In genomic region chr13:49607761-49608160, GRCh38 we compare ENCODE assay signal across 14 cellular contexts. TPM values are rescaled to one million over a fixed set of nuclear protein-coding genes. Genes with fewer than 3 reads are reported as not detected.
"Had no signal": no experiment of that assay in that cellular context is flagged by ENCODE, and none has a peak within 500 bp of the region (broad histone marks: within the 10 kb centered on the region; RNA-seq: fewer than 3 reads in every experiment).

No MANE protein-coding gene starts in this region.

- H3K4me3 ChIP-seq: ascending aorta, breast epithelium, right atrium auricular region had no signal

- H3K36me3 ChIP-seq: ascending aorta, breast epithelium, esophagus muscularis mucosa, gastroesophageal sphincter, heart right ventricle, left lung, prostate gland, right atrium auricular region, tibial artery had no signal

- H3K27me3 ChIP-seq: ascending aorta, breast epithelium, esophagus muscularis mucosa, gastroesophageal sphincter, heart right ventricle, left lung, right atrium auricular region, tibial artery had no signal

- H3K9me3 Mint-ChIP-seq: activated naive CD4-positive, alpha-beta T cell treated with anti-CD3 and anti-CD28 coated beads, Interleukin-2, amount 50 U/mL, for 24 hours; mesothelial cell of epicardium; nephron had no signal

- H3K27me3 Mint-ChIP-seq: activated naive CD4-positive, alpha-beta T cell treated with anti-CD3 and anti-CD28 coated beads, Interleukin-2, amount 50 U/mL, for 24 hours had no signal

- H3K36me3 Mint-ChIP-seq: mesothelial cell of epicardium had no signal

- H3K27ac Mint-ChIP-seq: activated naive CD4-positive, alpha-beta T cell treated with anti-CD3 and anti-CD28 coated beads, Interleukin-2, amount 50 U/mL, for 24 hours; mesothelial cell of epicardium had no signal

- H3K4me1 ChIP-seq: ascending aorta, breast epithelium, prostate gland, right atrium auricular region had no signal

- H3K27ac ChIP-seq: ascending aorta, breast epithelium, esophagus muscularis mucosa, gastroesophageal sphincter, left lung, prostate gland, right atrium auricular region, tibial artery had no signal

- H3K9me3 ChIP-seq: ascending aorta, breast epithelium, esophagus muscularis mucosa, prostate gland, right atrium auricular region, tibial artery had no signal

RNA-seq across cellular contexts. Expression of gene ARL11, which starts 20.5 kb away (rescaled TPM):
- total RNA-seq: kidney epithelial cell, osteoblast had no signal
